ENCODE assay signal across 37 cellular contexts in genomic region chr4:31417051-31417450, GRCh38.
"Had no signal": no experiment of that assay in that cellular context is flagged by ENCODE, and none has a peak within 500 bp of the region (broad histone marks: within the 10 kb centered on the region; RNA-seq: fewer than 3 reads in every experiment).

No MANE protein-coding gene starts in this region.

- H3K36me3 Mint-ChIP-seq: activated naive CD8-positive, alpha-beta T cell; brain had no signal

- H3K4me3 Mint-ChIP-seq: activated B cell treated with CpG ODN at 0.5 μM for 24 hours; activated CD8-positive, alpha-beta T cell treated with anti-CD3 and anti-CD28 coated beads for 36 hours; activated naive CD8-positive, alpha-beta T cell; activated T-cell treated with anti-CD3 and anti-CD28 coated beads, Interleukin-2, amount 50 U/mL, for 4 hours; activated T-helper 17 cell treated with anti-CD3 and anti-CD28 coated beads, Interleukin-2, amount 50 U/mL, for 72 hours; brain; dendritic cell treated with granulocyte-macrophage colony-stimulating factor and Interleukin-4, amounts not matched to agents 40 ng/mL and 50 ng/mL, for 4 days; endodermal cell; T-helper 17 cell; T-helper 2 cell treated with Interferon-gamma antibody and Interleukin-4, amounts not matched to agents 5 μg/mL and 100 μg/mL, for 36 hours had no signal

- H3K9me3 Mint-ChIP-seq: dendritic cell treated with granulocyte-macrophage colony-stimulating factor and Interleukin-4, amounts not matched to agents 40 ng/mL and 50 ng/mL, for 4 days; endodermal cell had no signal

- H3K27me3 Mint-ChIP-seq: activated B cell treated with CpG ODN at 0.5 μM for 24 hours; activated CD8-positive, alpha-beta T cell treated with anti-CD3 and anti-CD28 coated beads for 36 hours; activated naive CD8-positive, alpha-beta T cell; activated T-helper 17 cell treated with anti-CD3 and anti-CD28 coated beads, Interleukin-2, amount 50 U/mL, for 72 hours; brain; dendritic cell treated with granulocyte-macrophage colony-stimulating factor and Interleukin-4, amounts not matched to agents 40 ng/mL and 50 ng/mL, for 4 days; T-helper 17 cell had no signal

- DNase-seq: activated B cell treated with CpG ODN at 0.5 μM for 24 hours; activated CD4-positive, alpha-beta T cell treated with anti-CD3 and anti-CD28 coated beads for 48 hours; activated CD4-positive, alpha-beta T cell treated with anti-CD3 and anti-CD28 coated beads, Interleukin-2, amount 50 U/mL, for 1 hour; activated CD4-positive, alpha-beta T cell treated with anti-CD3 and anti-CD28 coated beads, Interleukin-2, amount 50 U/mL, for 48 hours; activated CD8-positive, alpha-beta memory T cell treated with anti-CD3 and anti-CD28 coated beads for 24 hours; activated CD8-positive, alpha-beta T cell treated with anti-CD3 and anti-CD28 coated beads for 36 hours; activated effector memory CD4-positive, alpha-beta T cell treated with Interleukin-2 at 50 U/mL for 16 hours; activated gamma-delta T cell treated with Interleukin-2 at 50 U/mL for 16 hours; activated naive CD4-positive, alpha-beta T cell treated with anti-CD3 and anti-CD28 coated beads, Interleukin-2, amount 50 U/mL, for 16 hours; activated naive CD4-positive, alpha-beta T cell treated with Interleukin-2 at 50 U/mL for 16 hours; activated T-cell treated with anti-CD3 and anti-CD28 coated beads, Interleukin-2, amount 50 U/mL, for 4 hours; adrenal gland; amygdala; central memory CD4-positive, alpha-beta T cell; cerebellar nuclear complex; colonic mucosa; dorsolateral prefrontal cortex; effector memory CD4-positive, alpha-beta T cell; erythroblast; foreskin fibroblast; glutamatergic neuron; heart left ventricle; T-helper 1 cell; T-helper 17 cell; T1000; WERI-Rb-1 had no signal

- H3K36me3 ChIP-seq: adrenal gland, ascending aorta, breast epithelium, cardiac muscle cell, colonic mucosa, esophagus muscularis mucosa, heart left ventricle, WERI-Rb-1 had no signal

- H3K27ac Mint-ChIP-seq: activated B cell treated with CpG ODN at 0.5 μM for 24 hours; activated CD8-positive, alpha-beta T cell treated with anti-CD3 and anti-CD28 coated beads for 36 hours; activated naive CD8-positive, alpha-beta T cell; activated T-helper 17 cell treated with anti-CD3 and anti-CD28 coated beads, Interleukin-2, amount 50 U/mL, for 72 hours; brain; dendritic cell treated with granulocyte-macrophage colony-stimulating factor and Interleukin-4, amounts not matched to agents 40 ng/mL and 50 ng/mL, for 4 days; endodermal cell; T-helper 17 cell; T-helper 2 cell treated with Interferon-gamma antibody and Interleukin-4, amounts not matched to agents 5 μg/mL and 100 μg/mL, for 36 hours had no signal

- H3K9me3 ChIP-seq: adrenal gland, ascending aorta, breast epithelium, colonic mucosa, esophagus muscularis mucosa, heart left ventricle had no signal

- H3K4me3 ChIP-seq: adrenal gland, ascending aorta, breast epithelium, cardiac muscle cell, colonic mucosa, dorsolateral prefrontal cortex, esophagus muscularis mucosa, heart left ventricle had no signal

- H3K27ac ChIP-seq: adrenal gland, ascending aorta, breast epithelium, cardiac muscle cell, colonic mucosa, dorsolateral prefrontal cortex, esophagus muscularis mucosa, heart left ventricle, WERI-Rb-1 had no signal

- ATAC-seq: activated CD4-positive, CD25-positive, alpha-beta regulatory T cell treated with anti-CD3 and anti-CD28 coated beads, Interleukin-2, amount 50 U/mL, for 24 hours; activated CD8-positive, alpha-beta T cell treated with anti-CD3 and anti-CD28 coated beads for 36 hours; activated T-cell treated with anti-CD3 and anti-CD28 coated beads, Interleukin-2, amount 50 U/mL, for 4 hours; activated T-helper 17 cell treated with anti-CD3 and anti-CD28 coated beads, Interleukin-2, amount 50 U/mL, for 72 hours; heart left ventricle; T-helper 17 cell had no signal

- H3K27me3 ChIP-seq: adrenal gland, ascending aorta, breast epithelium, cardiac muscle cell, colonic mucosa, dorsolateral prefrontal cortex, esophagus muscularis mucosa, heart left ventricle had no signal

- H3K4me1 ChIP-seq: adrenal gland, ascending aorta, breast epithelium, colonic mucosa, esophagus muscularis mucosa, heart left ventricle had no signal

- H3K4me1 Mint-ChIP-seq: activated B cell treated with CpG ODN at 0.5 μM for 24 hours; activated T-helper 17 cell treated with anti-CD3 and anti-CD28 coated beads, Interleukin-2, amount 50 U/mL, for 72 hours; T-helper 17 cell had no signal
